8 cellular contexts compared by ENCODE assay signal in the genomic region with DNA sequence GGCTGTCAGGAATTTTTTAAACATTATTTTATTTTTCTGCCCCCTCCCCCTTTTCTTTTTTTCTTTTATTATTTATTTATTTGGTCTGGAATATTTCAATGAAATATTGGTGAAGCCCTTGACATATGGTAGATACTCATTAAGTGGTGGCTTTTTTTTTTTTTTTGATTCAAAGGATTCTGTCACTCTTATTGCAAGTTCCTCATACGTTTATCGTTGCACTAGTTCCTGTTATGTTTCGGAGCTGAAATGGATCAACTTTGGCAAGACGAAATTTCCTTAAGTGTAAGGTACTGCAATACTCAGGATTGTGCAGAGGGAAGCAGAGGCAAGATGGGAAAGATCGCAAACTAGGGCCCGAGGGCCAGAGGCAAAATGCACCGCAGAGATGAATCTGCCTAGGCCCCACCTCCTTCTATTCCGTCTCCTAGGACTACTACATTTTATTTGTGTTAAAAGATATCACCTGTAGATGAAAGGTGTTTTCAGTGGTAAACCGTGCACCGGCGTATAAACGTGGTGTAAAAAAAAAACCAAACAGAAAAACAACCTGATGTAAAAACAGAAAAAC. TPM values are rescaled to one million over a fixed set of nuclear protein-coding genes. Genes with fewer than 3 reads are reported as not detected.
DNase-seq lines count a peak whose midpoint lies in the region; ATAC-seq, FAIRE-seq and TF ChIP-seq lines count a peak whose summit lies in the region.

No MANE protein-coding gene starts in this region.

- CTCF ChIA-PET in HepG2 (lab: Yijun Ruan, JAX; ENCODE audit: low intra/inter-chr PET ratio, low total read pairs), result no interaction called here
- CTCF ChIA-PET in GM10248 (lab: Yijun Ruan, JAX), result interaction anchor here (4.9 kb wide), 1 partner anchor 381 kb away, joined by 61 read pairs; no protein-coding TSS in a partner anchor

- H3K36me3 ChIP-seq in HepG2 (replicated peaks in 1 of 2; ENCODE audit: control insufficient read depth in 1 of 2, insufficient read depth in 2 of 2, low read length in 2 of 2), result no peaks in the 10 kb centered on the region

- TF ChIP-seq RAD21 in HepG2 (CRISPR knock-in tag; IDR thresholded peaks at IDR 0.05), result no peak

- H3K27me3 ChIP-seq in HepG2 (ENCODE audit: control insufficient read depth in 1 of 2, insufficient read depth in 2 of 2, low read length in 2 of 2), result peaks cover 0 to 21% of the 10 kb centered on the region in 2 experiments; a peak in 4 of 5 replicates

- peak overlapping the region; percentile 94 for H3K9ac ChIP-seq in HepG2 (ENCODE audit: insufficient read depth, low read depth, low read length)

- peak; percentile 35 for DNase-seq in AG08395 (ENCODE audit: low spot score)
- peak; percentile 82 for DNase-seq in SHP77 treated with DMSO at 0.1 percent for 48 hours (lab: John Stamatoyannopoulos, UW)
- peak; percentile 66 for DNase-seq in cerebellum (ENCODE audit: low spot score)
- DNase-seq in HepG2 (ENCODE audit: low spot score), result peak; percentile 40
- peak; percentile 74 for DNase-seq in superior temporal gyrus (ENCODE audit: extremely low spot score)
- no peak for DNase-seq in GM10248 (ENCODE audit: extremely low spot score)

- no peaks in the 10 kb centered on the region for H4K20me1 ChIP-seq in HepG2 (ENCODE audit: insufficient read depth, low read length)

- H3K4me3 ChIP-seq in HepG2 (replicated peaks in 1 of 3; ENCODE audit: insufficient read depth in 1 of 3, low read depth in 2 of 3, low read length in 3 of 3), result peak overlapping the region; percentile 59 to 98 (median 93)

- ATAC-seq in GM18511 (IDR thresholded peaks at IDR 0.05; ENCODE audit: unreplicated experiment), result peak; percentile 24
- no peak for ATAC-seq in HepG2

- in situ Hi-C loops in HepG2 (cut with HindIII; ENCODE audit: extremely low pct_ligation_motif_present, low pct_unique_long_range_greater_than_20kb), result loop anchor here (5.0 to 10.0 kb wide), 2 partner anchors 382 to 895 kb away; no protein-coding TSS in a partner anchor

- peaks cover 0 to 4% (median 0%) of the 10 kb centered on the region in 3 donors for H3K9me3 Mint-ChIP-seq in IgD-negative memory B cell

- peaks cover 15 to 29% (median 22%) of the 10 kb centered on the region in 3 donors for H3K4me1 Mint-ChIP-seq in IgD-negative memory B cell

- intact Hi-C loops in HepG2 (cut with micrococcal nuclease; ENCODE audit: unreplicated experiment), result loop anchor here (5.0 kb wide), 2 partner anchors 297 to 532 kb away; a partner anchor contains a TSS

- peaks cover 2% of the 10 kb centered on the region for H3K36me3 Mint-ChIP-seq in IgD-negative memory B cell

- peak; percentile 48 for FAIRE-seq in HepG2 (lab: Jason Lieb, UNC)

- POLR2A ChIA-PET in HepG2 (lab: Yijun Ruan, JAX) (interaction anchor here (0.5 to 1.1 kb wide), 2 partner anchors 12 to 226 kb away, joined by 3 read pairs; no protein-coding TSS in a partner anchor), GM10248 (lab: Yijun Ruan, JAX) (no interaction called here)

- no peak for TF ChIP-seq EP300 in HepG2 (IDR thresholded peaks at IDR 0.05; ENCODE audit: low read depth in 2 of 2, low read length in 2 of 2)
- TF ChIP-seq EP300 in HepG2 (CRISPR knock-in tag; IDR thresholded peaks at IDR 0.05; ENCODE audit: borderline replicate concordance), result no peak

- no peaks in the 10 kb centered on the region for H3K9me3 ChIP-seq in HepG2 (ENCODE audit: low read length)

- peak overlapping the region; percentile 98 to 100 (median 99) for H3K27ac Mint-ChIP-seq in IgD-negative memory B cell

- H3K4me3 Mint-ChIP-seq in IgD-negative memory B cell, result peak overlapping the region; percentile 88 to 98 (median 95)

- H3K4me1 ChIP-seq in HepG2 (ENCODE audit: insufficient read depth, low read length), result peaks cover 80% of the 10 kb centered on the region

- H3K79me2 ChIP-seq in HepG2 (ENCODE audit: insufficient read depth, low read length), result no peaks in the 10 kb centered on the region

- WGBS in HepG2 (ENCODE audit: low lambda C conversion rate), result 2% methylated on average over 12 of the region's 12 CpGs

- peak overlapping the region; percentile 97 for H3K4me2 ChIP-seq in HepG2 (ENCODE audit: low read depth, low read length)

- peaks cover 17% of the 10 kb centered on the region for H3K27me3 Mint-ChIP-seq in IgD-negative memory B cell

- TF ChIP-seq POLR2A in HepG2 (IDR thresholded peaks at IDR 0.05; ENCODE audit: insufficient read depth in 1 of 2, low read depth in 2 of 2, low read length in 2 of 2), result no peak

- TSS peak; percentile 63 for BruUV-seq in HepG2 (replicated peaks; lab: Mats Ljungman, UMichigan)

- peak overlapping the region; percentile 86 for H3K27ac ChIP-seq in HepG2 (ENCODE audit: extremely low read length, insufficient read depth, low read length)

- peak overlapping the region; percentile 87 for H2AFZ ChIP-seq in HepG2 (ENCODE audit: low read length)

- TF ChIP-seq CTCF in HepG2 (CRISPR knock-in tag; IDR thresholded peaks at IDR 0.05) (no peak), GM10248 (IDR thresholded peaks at IDR 0.05; ENCODE audit: control extremely low read depth, extremely low read depth, low read depth, missing control alignments) (no peak)

TF ChIP-seq in HepG2, 621 proteins besides CTCF, POLR2A, EP300 and RAD21 (continues in another document):
- TF ChIP-seq ZNF75D (CRISPR knock-in tag; IDR thresholded peaks at IDR 0.05; ENCODE audit: borderline replicate concordance) (no peak), ZNF224 (CRISPR knock-in tag; IDR thresholded peaks at IDR 0.05) (no peak), REL (CRISPR knock-in tag; conservative IDR thresholded peaks at IDR 0.05) (no peak), ZNF121 (CRISPR knock-in tag; IDR thresholded peaks at IDR 0.05) (peak; percentile 38; the same call in 1 of the 2 replicates), TSC22D2 (CRISPR knock-in tag; IDR thresholded peaks at IDR 0.05; ENCODE audit: borderline replicate concordance) (no peak), ZNF441 (CRISPR knock-in tag; IDR thresholded peaks at IDR 0.05; ENCODE audit: borderline replicate concordance) (no peak), KAT2B (IDR thresholded peaks at IDR 0.05; ENCODE audit: borderline replicate concordance, low read depth, low read length) (no peak)
- TF ChIP-seq, protein P1, sequence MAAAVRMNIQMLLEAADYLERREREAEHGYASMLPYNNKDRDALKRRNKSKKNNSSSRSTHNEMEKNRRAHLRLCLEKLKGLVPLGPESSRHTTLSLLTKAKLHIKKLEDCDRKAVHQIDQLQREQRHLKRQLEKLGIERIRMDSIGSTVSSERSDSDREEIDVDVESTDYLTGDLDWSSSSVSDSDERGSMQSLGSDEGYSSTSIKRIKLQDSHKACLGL (CRISPR knock-in tag; IDR thresholded peaks at IDR 0.05), result no peak

RNA-seq across cellular contexts. Expression of a gene that starts 0.4 kb away (rescaled TPM):
- polyA plus RNA-seq in IgD-negative memory B cell (not detected), HepG2 (2011; rRNA removed) (not detected in 2 replicates)
- total RNA-seq in cerebellum (not detected), HepG2 (2016; rRNA removed; fragmentation: Illumina TruSeq; extraction: Trizol) (under 0.01 TPM in 1 of 2 replicates, not detected in the other)
- total RNA-seq in HepG2 (2016; cell fraction: cytosol; rRNA removed; fragmentation: Illumina TruSeq; extraction: Trizol; ENCODE audit: low read depth), result under 0.01 TPM in 2 replicates
- under 0.01 TPM in 1 of 2 replicates, not detected in the other for total RNA-seq in HepG2 (2016; cell fraction: insoluble cytoplasmic fraction; rRNA removed; fragmentation: Illumina TruSeq; extraction: Trizol)
- under 0.01 TPM in 1 of 2 replicates, not detected in the other for total RNA-seq in HepG2 (2016; cell fraction: membrane; rRNA removed; fragmentation: Illumina TruSeq; extraction: Trizol)
- total RNA-seq in HepG2 (2016; cell fraction: nucleus; rRNA removed; fragmentation: Illumina TruSeq; extraction: Trizol), result not detected in 2 replicates
- polyA plus RNA-seq in HepG2 (2011; cell fraction: cytosol; rRNA removed), result not detected in 2 replicates
- not detected in 2 replicates for polyA plus RNA-seq in HepG2 (2011; cell fraction: nucleus; rRNA removed)
- not detected in 2 replicates for polyA plus RNA-seq in HepG2 (2012)
- not detected in 2 replicates for polyA plus RNA-seq in HepG2 (2016; cell fraction: cytosol; fragmentation: Illumina TruSeq; extraction: Trizol; ENCODE audit: low read depth)
- polyA plus RNA-seq in HepG2 (2016; cell fraction: insoluble cytoplasmic fraction; fragmentation: Illumina TruSeq; extraction: Trizol; ENCODE audit: low read depth), result not detected in 2 replicates
- polyA plus RNA-seq in HepG2 (2016; cell fraction: membrane; fragmentation: Illumina TruSeq; extraction: Trizol; ENCODE audit: low read depth), result not detected in 2 replicates
- polyA plus RNA-seq in HepG2 (2016; cell fraction: nucleus; fragmentation: Illumina TruSeq; extraction: Trizol; ENCODE audit: insufficient read depth, low read depth), result not detected in 2 replicates
- polyA minus RNA-seq in HepG2 (2011; rRNA and poly(A)+ RNA removed; ENCODE audit: low replicate concordance), result under 0.01 TPM in 1 of 2 replicates, not detected in the other
- polyA minus RNA-seq in HepG2 (2011; cell fraction: cytosol; rRNA and poly(A)+ RNA removed), result under 0.01 TPM in 1 of 2 replicates, not detected in the other
- not detected in 2 replicates for polyA minus RNA-seq in HepG2 (2011; cell fraction: nucleus; rRNA and poly(A)+ RNA removed)

RNA-seq across cellular contexts. Expression of a gene that starts 14.1 kb away (rescaled TPM):
- polyA plus RNA-seq in IgD-negative memory B cell (not detected), HepG2 (2011; rRNA removed) (0.11 and 0.14 TPM in 2 replicates)
- total RNA-seq in cerebellum (14.9 TPM), HepG2 (2016; rRNA removed; fragmentation: Illumina TruSeq; extraction: Trizol) (0.09 and 0.10 TPM in 2 replicates)
- 0.10 TPM in 1 of 2 replicates, not detected in the other for total RNA-seq in HepG2 (2016; cell fraction: cytosol; rRNA removed; fragmentation: Illumina TruSeq; extraction: Trizol; ENCODE audit: low read depth)
- total RNA-seq in HepG2 (2016; cell fraction: insoluble cytoplasmic fraction; rRNA removed; fragmentation: Illumina TruSeq; extraction: Trizol), result 0.09 TPM in 1 of 2 replicates, not detected in the other
- not detected in 2 replicates for total RNA-seq in HepG2 (2016; cell fraction: membrane; rRNA removed; fragmentation: Illumina TruSeq; extraction: Trizol)
- 0.25 TPM in 1 of 2 replicates, not detected in the other for total RNA-seq in HepG2 (2016; cell fraction: nucleus; rRNA removed; fragmentation: Illumina TruSeq; extraction: Trizol)
- 0.04 and 0.09 TPM in 2 replicates for polyA plus RNA-seq in HepG2 (2011; cell fraction: cytosol; rRNA removed)
- 0.96 and 1.0 TPM in 2 replicates for polyA plus RNA-seq in HepG2 (2011; cell fraction: nucleus; rRNA removed)
- 0.27 and 0.28 TPM in 2 replicates for polyA plus RNA-seq in HepG2 (2012)
- polyA plus RNA-seq in HepG2 (2016; cell fraction: cytosol; fragmentation: Illumina TruSeq; extraction: Trizol; ENCODE audit: low read depth), result not detected in 2 replicates
- polyA plus RNA-seq in HepG2 (2016; cell fraction: insoluble cytoplasmic fraction; fragmentation: Illumina TruSeq; extraction: Trizol; ENCODE audit: low read depth), result 0.05 and 0.14 TPM in 2 replicates
- not detected in 2 replicates for polyA plus RNA-seq in HepG2 (2016; cell fraction: membrane; fragmentation: Illumina TruSeq; extraction: Trizol; ENCODE audit: low read depth)
- 0.35 and 0.36 TPM in 2 replicates for polyA plus RNA-seq in HepG2 (2016; cell fraction: nucleus; fragmentation: Illumina TruSeq; extraction: Trizol; ENCODE audit: insufficient read depth, low read depth)
- 0.28 and 0.80 TPM in 2 replicates for polyA minus RNA-seq in HepG2 (2011; rRNA and poly(A)+ RNA removed; ENCODE audit: low replicate concordance)
- not detected in 2 replicates for polyA minus RNA-seq in HepG2 (2011; cell fraction: cytosol; rRNA and poly(A)+ RNA removed)
- polyA minus RNA-seq in HepG2 (2011; cell fraction: nucleus; rRNA and poly(A)+ RNA removed), result 0.75 and 0.90 TPM in 2 replicates

Comparison
In these comparisons a context has a peak if more than half of its experiments do, and no peak if none do; other contexts are left out.
1. RNA of a gene that starts 14.1 kb away (total RNA-seq): 14.9 TPM in cerebellum (single experiment); 0.09 to 0.25 TPM in HepG2; every median in the first group is over 10 times any median in the second.